Comparison of ENCODE assay signal across 11 cellular contexts in genomic region chr19:19343016-19343362, GRCh38. TPM values are rescaled to one million over a fixed set of nuclear protein-coding genes. Genes with fewer than 3 reads are reported as not detected.
DNase-seq lines count a peak whose midpoint lies in the region; ATAC-seq, FAIRE-seq and TF ChIP-seq lines count a peak whose summit lies in the region.
"Had no signal": no experiment of that assay in that cellular context is flagged by ENCODE, and none has a peak within 500 bp of the region (broad histone marks: within the 10 kb centered on the region; RNA-seq: fewer than 3 reads in every experiment).

No MANE protein-coding gene starts in this region.

- POLR2A ChIA-PET in HepG2 (lab: Yijun Ruan, JAX) = no interaction called here
- POLR2A ChIA-PET in OCI-LY7 (lab: Charles Lee) = no interaction called here

- ATAC-seq in HepG2 (no peak), right lobe of liver (no peak), GM19463 (IDR thresholded peaks at IDR 0.05; ENCODE audit: unreplicated experiment) (no peak)

- H3K27ac ChIP-seq in HepG2 (ENCODE audit: extremely low read length, insufficient read depth, low read length) (no peak overlapping the region), right lobe of liver (no peak overlapping the region), OCI-LY7 (ENCODE audit: low read depth, low read length, poor library complexity, severe bottlenecking) (no peak overlapping the region)

- FAIRE-seq in HepG2 (lab: Jason Lieb, UNC) = no peak
- FAIRE-seq: RCC 7860 had no signal

- H3K4me1 Mint-ChIP-seq in progenitor cell of endocrine pancreas (ENCODE audit: low read depth) = no peaks in the 10 kb centered on the region

- H3K9me3 ChIP-seq in HepG2 (ENCODE audit: low read length) = no peaks in the 10 kb centered on the region
- H3K9me3 ChIP-seq in right lobe of liver = no peaks in the 10 kb centered on the region
- H3K9me3 ChIP-seq in OCI-LY7 (ENCODE audit: low read length) = no peaks in the 10 kb centered on the region
- H3K9me3 ChIP-seq in endocrine pancreas (ENCODE audit: control insufficient read depth, low read length) = no peaks in the 10 kb centered on the region
- no peaks in the 10 kb centered on the region for H3K9me3 ChIP-seq in HAP-1

- H3K9ac ChIP-seq in HepG2 (ENCODE audit: insufficient read depth, low read depth, low read length) = no peak overlapping the region
- peak overlapping the region; percentile 48 for H3K9ac ChIP-seq in endocrine pancreas (ENCODE audit: control insufficient read depth, insufficient read depth, low read length)

- no peaks in the 10 kb centered on the region for H3K9me3 Mint-ChIP-seq in progenitor cell of endocrine pancreas (ENCODE audit: low read depth)

- H4K20me1 ChIP-seq in HepG2 (ENCODE audit: insufficient read depth, low read length) (no peaks in the 10 kb centered on the region), OCI-LY7 (ENCODE audit: insufficient read depth, low read length) (no peaks in the 10 kb centered on the region)

- no peaks in the 10 kb centered on the region for H3K9me2 ChIP-seq in OCI-LY7 (ENCODE audit: insufficient read depth, low read length)

- H3K36me3 ChIP-seq in HepG2 (replicated peaks in 1 of 2; ENCODE audit: control insufficient read depth in 1 of 2, insufficient read depth in 2 of 2, low read length in 2 of 2) (peaks cover 33 to 69% of the 10 kb centered on the region in 2 experiments), right lobe of liver (peaks cover 0 to 78% (median 34%) of the 10 kb centered on the region in 4 donors), OCI-LY7 (ENCODE audit: insufficient read depth, low read length) (peaks cover 85% of the 10 kb centered on the region), endocrine pancreas (ENCODE audit: control insufficient read depth, insufficient read depth, low read length) (peaks cover 10% of the 10 kb centered on the region), HAP-1 (replicated peaks) (peaks cover 77% of the 10 kb centered on the region)

- no peaks in the 10 kb centered on the region for H3K4me1 ChIP-seq in HepG2 (ENCODE audit: insufficient read depth, low read length)
- no peaks in the 10 kb centered on the region for H3K4me1 ChIP-seq in right lobe of liver
- no peaks in the 10 kb centered on the region for H3K4me1 ChIP-seq in OCI-LY7 (ENCODE audit: insufficient read depth, low read length, poor library complexity, severe bottlenecking)
- no peaks in the 10 kb centered on the region for H3K4me1 ChIP-seq in endocrine pancreas (ENCODE audit: control insufficient read depth, insufficient read depth, low read length)
- no peaks in the 10 kb centered on the region for H3K4me1 ChIP-seq in HAP-1

- TF ChIP-seq EP300 in HepG2 (IDR thresholded peaks at IDR 0.05; ENCODE audit: low read depth in 2 of 2, low read length in 2 of 2) = no peak
- no peak for TF ChIP-seq EP300 in HepG2 (CRISPR knock-in tag; IDR thresholded peaks at IDR 0.05; ENCODE audit: borderline replicate concordance)

- H3K4me3 ChIP-seq in HepG2 (replicated peaks in 1 of 3; ENCODE audit: insufficient read depth in 1 of 3, low read depth in 2 of 3, low read length in 3 of 3) (no peak overlapping the region), right lobe of liver (no peak overlapping the region), OCI-LY7 (ENCODE audit: low read depth, low read length, poor library complexity, severe bottlenecking) (no peak overlapping the region), endocrine pancreas (ENCODE audit: control insufficient read depth, insufficient read depth, low read length) (no peak overlapping the region), HAP-1 (no peak overlapping the region)

- TF ChIP-seq CTCF in HepG2 (CRISPR knock-in tag; IDR thresholded peaks at IDR 0.05) (no peak), right lobe of liver (IDR thresholded peaks at IDR 0.05) (peak in 1 of 4 donors; percentile 4), OCI-LY7 (conservative IDR thresholded peaks at IDR 0.05; ENCODE audit: low read length) (peak; percentile 41; the same call in 1 of the 2 replicates), progenitor cell of endocrine pancreas (IDR thresholded peaks at IDR 0.05; ENCODE audit: unreplicated experiment) (peak; percentile 1)

- peak overlapping the region; percentile 59 for H3K27ac Mint-ChIP-seq in progenitor cell of endocrine pancreas

- H3K27me3 ChIP-seq in HepG2 (ENCODE audit: control insufficient read depth in 1 of 2, insufficient read depth in 2 of 2, low read length in 2 of 2) = no peaks in the 10 kb centered on the region
- no peaks in the 10 kb centered on the region for H3K27me3 ChIP-seq in right lobe of liver
- no peaks in the 10 kb centered on the region for H3K27me3 ChIP-seq in endocrine pancreas (ENCODE audit: control insufficient read depth, insufficient read depth, low read length)
- no peaks in the 10 kb centered on the region for H3K27me3 ChIP-seq in HAP-1 (ENCODE audit: low read depth)

- no peak overlapping the region for H3K4me3 Mint-ChIP-seq in progenitor cell of endocrine pancreas (ENCODE audit: low read depth)

- TF ChIP-seq RAD21 in HepG2 (CRISPR knock-in tag; IDR thresholded peaks at IDR 0.05) = no peak

- H3K36me3 Mint-ChIP-seq in progenitor cell of endocrine pancreas (ENCODE audit: insufficient read depth) = peaks cover 13% of the 10 kb centered on the region

- DNase-seq in HepG2 (ENCODE audit: low spot score) (no peak), right lobe of liver (no peak), OCI-LY7 (ENCODE audit: low spot score) (no peak), progenitor cell of endocrine pancreas (ENCODE audit: low spot score, unreplicated experiment) (no peak), Kasumi-1 (lab: John Stamatoyannopoulos, UW) (no peak), HAP-1 (ENCODE audit: low spot score in 2 of 2) (no peak)
- DNase-seq: KG1, NCI-H1105 had no signal

- TF ChIP-seq POLR2A in HepG2 (IDR thresholded peaks at IDR 0.05; ENCODE audit: insufficient read depth in 1 of 2, low read depth in 2 of 2, low read length in 2 of 2) (no peak), right lobe of liver (IDR thresholded peaks at IDR 0.05) (no peak)

- CTCF ChIA-PET in HepG2 (lab: Yijun Ruan, JAX; ENCODE audit: low intra/inter-chr PET ratio, low total read pairs) (interaction anchor here (0.7 to 1.4 kb wide), 4 partner anchors 23 to 168 kb away, joined by 3 to 4 read pairs (median 3); partner anchors contain the start of genes MAU2 and SUGP1), OCI-LY7 (lab: Charles Lee; ENCODE audit: unreplicated experiment) (no interaction called here)

- WGBS in HepG2 (ENCODE audit: low lambda C conversion rate) = 40% methylated on average over 3 of the region's 7 CpGs
- WGBS in right lobe of liver (ENCODE audit: insufficient coverage, low coverage, low lambda C conversion rate, missing lambda C conversion rate) = 83% methylated on average over 1 of the region's 7 CpGs

- no peaks in the 10 kb centered on the region for H3K27me3 Mint-ChIP-seq in progenitor cell of endocrine pancreas

- in situ Hi-C loops in HepG2 (cut with HindIII; ENCODE audit: extremely low pct_ligation_motif_present, low pct_unique_long_range_greater_than_20kb) (no loop called here), HAP-1 (cut with MboI; ENCODE audit: low sequenced_read_pairs) (no loop called here)

- BruUV-seq in HepG2 (replicated peaks; lab: Mats Ljungman, UMichigan) (no TSS peak), OCI-LY7 (replicated peaks; lab: Mats Ljungman, UMichigan) (no TSS peak)

- H3K4me2 ChIP-seq in HepG2 (ENCODE audit: low read depth, low read length) = no peak overlapping the region
- no peak overlapping the region for H3K4me2 ChIP-seq in OCI-LY7 (ENCODE audit: low read length)

- H2AFZ ChIP-seq in HepG2 (ENCODE audit: low read length) = no peak overlapping the region
- H2AFZ ChIP-seq in OCI-LY7 (ENCODE audit: low read length) = no peak overlapping the region

- H3K79me2 ChIP-seq in HepG2 (ENCODE audit: insufficient read depth, low read length) = no peaks in the 10 kb centered on the region
- no peaks in the 10 kb centered on the region for H3K79me2 ChIP-seq in OCI-LY7 (ENCODE audit: insufficient read depth, low read depth, low read length)

- intact Hi-C loops in HepG2 (cut with micrococcal nuclease; ENCODE audit: unreplicated experiment) = no loop called here
- intact Hi-C loops in right lobe of liver (cut with DNase I) = loop anchor here in 1 of 2 donors (10.0 kb wide), 1 partner anchor 158 kb away; no protein-coding TSS in a partner anchor
- intact Hi-C loops in OCI-LY7 (cut with micrococcal nuclease; ENCODE audit: unreplicated experiment) = no loop called here

RNA-seq across cellular contexts. Expression of gene MAU2, which starts 22.4 kb away (rescaled TPM):
- total RNA-seq in HepG2 (2016; rRNA removed; fragmentation: Illumina TruSeq; extraction: Trizol) (11.2 and 16.8 TPM in 2 replicates), right lobe of liver (10 to 100 TPM; 10.4 to 30.4 (median 19.3) TPM), OCI-LY7 (2022) (81.7 and 103 TPM in 2 replicates), progenitor cell of endocrine pancreas (91.9 and 98.5 TPM in 2 replicates)
- 9.4 and 9.6 TPM in 2 replicates for total RNA-seq in HepG2 (2016; cell fraction: cytosol; rRNA removed; fragmentation: Illumina TruSeq; extraction: Trizol; ENCODE audit: low read depth)
- total RNA-seq in HepG2 (2016; cell fraction: insoluble cytoplasmic fraction; rRNA removed; fragmentation: Illumina TruSeq; extraction: Trizol) = 8.7 and 17.7 TPM in 2 replicates
- 8.8 and 10.6 TPM in 2 replicates for total RNA-seq in HepG2 (2016; cell fraction: membrane; rRNA removed; fragmentation: Illumina TruSeq; extraction: Trizol)
- 22.6 and 31.6 TPM in 2 replicates for total RNA-seq in HepG2 (2016; cell fraction: nucleus; rRNA removed; fragmentation: Illumina TruSeq; extraction: Trizol)
- polyA plus RNA-seq in HepG2 (2011; rRNA removed) = 33.8 and 42.5 TPM in 2 replicates
- polyA plus RNA-seq in HepG2 (2011; cell fraction: cytosol; rRNA removed) = 14.5 and 20.0 TPM in 2 replicates
- polyA plus RNA-seq in HepG2 (2011; cell fraction: nucleus; rRNA removed) = 141 and 157 TPM in 2 replicates
- 24.5 and 28.7 TPM in 2 replicates for polyA plus RNA-seq in HepG2 (2012)
- polyA plus RNA-seq in HepG2 (2016; cell fraction: cytosol; fragmentation: Illumina TruSeq; extraction: Trizol; ENCODE audit: low read depth) = 1.4 and 2.2 TPM in 2 replicates
- polyA plus RNA-seq in HepG2 (2016; cell fraction: insoluble cytoplasmic fraction; fragmentation: Illumina TruSeq; extraction: Trizol; ENCODE audit: low read depth) = 8.0 and 11.9 TPM in 2 replicates
- polyA plus RNA-seq in HepG2 (2016; cell fraction: membrane; fragmentation: Illumina TruSeq; extraction: Trizol; ENCODE audit: low read depth) = 3.5 and 4.4 TPM in 2 replicates
- polyA plus RNA-seq in HepG2 (2016; cell fraction: nucleus; fragmentation: Illumina TruSeq; extraction: Trizol; ENCODE audit: insufficient read depth, low read depth) = 63.3 and 65.0 TPM in 2 replicates
- 93.0 and 117 TPM in 2 replicates for polyA minus RNA-seq in HepG2 (2011; rRNA and poly(A)+ RNA removed; ENCODE audit: low replicate concordance)
- 26.3 and 30.4 TPM in 2 replicates for polyA minus RNA-seq in HepG2 (2011; cell fraction: cytosol; rRNA and poly(A)+ RNA removed)
- 66.6 and 70.0 TPM in 2 replicates for polyA minus RNA-seq in HepG2 (2011; cell fraction: nucleus; rRNA and poly(A)+ RNA removed)
- 31.9 and 58.7 TPM in 2 replicates for total RNA-seq in OCI-LY7 (2014; rRNA removed; shearing (Covaris generic))

RNA-seq across cellular contexts. Expression of gene SUGP1, which starts 22.7 kb away (rescaled TPM):
- total RNA-seq in HepG2 (2016; rRNA removed; fragmentation: Illumina TruSeq; extraction: Trizol) = 17.7 and 25.9 TPM in 2 replicates
- 8.7 and 9.2 TPM in 2 replicates for total RNA-seq in HepG2 (2016; cell fraction: cytosol; rRNA removed; fragmentation: Illumina TruSeq; extraction: Trizol; ENCODE audit: low read depth)
- 16.1 and 27.0 TPM in 2 replicates for total RNA-seq in HepG2 (2016; cell fraction: insoluble cytoplasmic fraction; rRNA removed; fragmentation: Illumina TruSeq; extraction: Trizol)
- 10.9 and 12.1 TPM in 2 replicates for total RNA-seq in HepG2 (2016; cell fraction: membrane; rRNA removed; fragmentation: Illumina TruSeq; extraction: Trizol)
- 21.4 and 23.7 TPM in 2 replicates for total RNA-seq in HepG2 (2016; cell fraction: nucleus; rRNA removed; fragmentation: Illumina TruSeq; extraction: Trizol)
- polyA plus RNA-seq in HepG2 (2011; rRNA removed) = 21.6 and 29.1 TPM in 2 replicates
- polyA plus RNA-seq in HepG2 (2011; cell fraction: cytosol; rRNA removed) = 15.9 and 20.9 TPM in 2 replicates
- 103 and 104 TPM in 2 replicates for polyA plus RNA-seq in HepG2 (2011; cell fraction: nucleus; rRNA removed)
- polyA plus RNA-seq in HepG2 (2012) = 20.3 and 27.6 TPM in 2 replicates
- polyA plus RNA-seq in HepG2 (2016; cell fraction: cytosol; fragmentation: Illumina TruSeq; extraction: Trizol; ENCODE audit: low read depth) = 6.2 and 7.6 TPM in 2 replicates
- 14.4 and 18.3 TPM in 2 replicates for polyA plus RNA-seq in HepG2 (2016; cell fraction: insoluble cytoplasmic fraction; fragmentation: Illumina TruSeq; extraction: Trizol; ENCODE audit: low read depth)
- polyA plus RNA-seq in HepG2 (2016; cell fraction: membrane; fragmentation: Illumina TruSeq; extraction: Trizol; ENCODE audit: low read depth) = 6.6 and 9.3 TPM in 2 replicates
- polyA plus RNA-seq in HepG2 (2016; cell fraction: nucleus; fragmentation: Illumina TruSeq; extraction: Trizol; ENCODE audit: insufficient read depth, low read depth) = 46.6 and 50.2 TPM in 2 replicates
- polyA minus RNA-seq in HepG2 (2011; rRNA and poly(A)+ RNA removed; ENCODE audit: low replicate concordance) = 22.4 and 37.1 TPM in 2 replicates
- 9.5 and 13.6 TPM in 2 replicates for polyA minus RNA-seq in HepG2 (2011; cell fraction: cytosol; rRNA and poly(A)+ RNA removed)
- polyA minus RNA-seq in HepG2 (2011; cell fraction: nucleus; rRNA and poly(A)+ RNA removed) = 35.1 and 46.9 TPM in 2 replicates
- 10 to 100 TPM; 19.7 to 25.9 (median 23.6) TPM for total RNA-seq in right lobe of liver
- 34.6 and 37.9 TPM in 2 replicates for total RNA-seq in OCI-LY7 (2014; rRNA removed; shearing (Covaris generic))
- total RNA-seq in OCI-LY7 (2022) = 61.4 and 64.2 TPM in 2 replicates
- total RNA-seq in progenitor cell of endocrine pancreas = 86.0 and 95.6 TPM in 2 replicates
